ENCODE assay signal across 22 cellular contexts in genomic region chr5:154606675-154607321, GRCh38.
DNase-seq lines count a peak whose midpoint lies in the region; ATAC-seq, FAIRE-seq and TF ChIP-seq lines count a peak whose summit lies in the region.
"Had no signal": no experiment of that assay in that cellular context is flagged by ENCODE, and none has a peak within 500 bp of the region (broad histone marks: within the 10 kb centered on the region; RNA-seq: fewer than 3 reads in every experiment).

No MANE protein-coding gene starts in this region.

- no peaks in the 10 kb centered on the region for H3K9me3 ChIP-seq in mesodermal cell (ENCODE audit: control insufficient read depth, low read length)
- H3K9me3 ChIP-seq: A549, Caco-2 had no signal

- peaks cover 77% of the 10 kb centered on the region for H3K4me1 ChIP-seq in mesodermal cell (ENCODE audit: control insufficient read depth, insufficient read depth, low read length, poor library complexity, severe bottlenecking)

- H3K4me3 ChIP-seq in bronchial epithelial cell (ENCODE audit: low read depth, low read length) (no peak overlapping the region), mesodermal cell (ENCODE audit: extremely low read depth, insufficient read depth, low read length, poor library complexity, severe bottlenecking) (no peak overlapping the region)
- H3K4me3 ChIP-seq: A549, GM23248 had no signal

- H3K27me3 ChIP-seq in bronchial epithelial cell (ENCODE audit: control insufficient read depth, insufficient read depth, low read length): peaks cover 15% of the 10 kb centered on the region

- ATAC-seq in HG02763 (IDR thresholded peaks at IDR 0.05; ENCODE audit: unreplicated experiment): no peak
- ATAC-seq in GM18870 (IDR thresholded peaks at IDR 0.05; ENCODE audit: unreplicated experiment): no peak
- ATAC-seq: A549, HCT116, HepG2 had no signal

- H3K36me3 ChIP-seq in bronchial epithelial cell (ENCODE audit: control insufficient read depth, insufficient read depth, low read length) (no peaks in the 10 kb centered on the region), mesodermal cell (ENCODE audit: control insufficient read depth, insufficient read depth, low read length) (no peaks in the 10 kb centered on the region)

- no peak for TF ChIP-seq CTCF in bronchial epithelial cell (IDR thresholded peaks at IDR 0.05; ENCODE audit: insufficient read depth, low read length, severe bottlenecking)

- DNase-seq in G401 (ENCODE audit: low spot score) (peak; percentile 30), bronchial epithelial cell (ENCODE audit: low read depth) (peak; percentile 15), islet precursor cell (peak; percentile 64), NCI-H2029 treated with DMSO at 0.1 percent for 48 hours (lab: John Stamatoyannopoulos, UW) (no peak), GF-D8 (lab: John Stamatoyannopoulos, UW) (no peak)
- DNase-seq: AML-193; Caco-2; CD4-positive, alpha-beta T cell; GDM1; GM23248; HFFc6 had no signal

- in situ Hi-C loops in G401 (cut with HindIII; ENCODE audit: low sequenced_read_pairs): no loop called here

- peak overlapping the region; percentile 53 for H3K27ac ChIP-seq in mesodermal cell (ENCODE audit: low read depth, low read length, severe bottlenecking)
- H3K27ac ChIP-seq: 22Rv1, A549, C4-2B, GM23248 had no signal

- WGBS in mesodermal cell (ENCODE audit: insufficient coverage in 2 of 2), 2 experiments: 88 to 93% methylated on average over 4 of the region's 5 CpGs

- no peak for FAIRE-seq in bronchial epithelial cell (lab: Jason Lieb, UNC)
- FAIRE-seq: A549, D721Med, H54, HepG2, HTR-8/SVneo had no signal

Comparison
In these comparisons a context has a peak if more than half of its experiments do, and no peak if none do; other contexts are left out.
1. DNase-seq: peak in G401 (single experiment), bronchial epithelial cell (single experiment) and islet precursor cell (single experiment); none in NCI-H2029 treated with DMSO at 0.1 percent for 48 hours (single experiment) and GF-D8 (single experiment).